ENCODE assay signal across 2 cellular contexts in genomic region chr5:167644619-167645018, GRCh38.
TF ChIP-seq lines count a peak whose summit lies in the region.

No MANE protein-coding gene starts in this region.

TF ChIP-seq in GM23338, 12 proteins besides CTCF, POLR2A, EP300 and RAD21:
- TF ChIP-seq ZNF114 (CRISPR knock-in tag; IDR thresholded peaks at IDR 0.05) (no peak), REST (IDR thresholded peaks at IDR 0.05; ENCODE audit: unreplicated experiment) (no peak), JUNB (IDR thresholded peaks at IDR 0.05; ENCODE audit: unreplicated experiment) (no peak), CREB1 (CRISPR knock-in tag; IDR thresholded peaks at IDR 0.05; ENCODE audit: low read depth) (no peak), NANOG (IDR thresholded peaks at IDR 0.05; ENCODE audit: borderline replicate concordance) (no peak), EZH2phosphoT487 (IDR thresholded peaks at IDR 0.05; ENCODE audit: unreplicated experiment) (no peak), ETS1 (IDR thresholded peaks at IDR 0.05) (no peak)

TF ChIP-seq in H1, 55 proteins besides CTCF, POLR2A, EP300 and RAD21:
- no peak for TF ChIP-seq CREB1 (IDR thresholded peaks at IDR 0.05)
- peak; percentile 57; the same call in 1 of the 2 replicates for TF ChIP-seq KDM1A (IDR thresholded peaks at IDR 0.05; ENCODE audit: borderline replicate concordance, low read length)
- TF ChIP-seq EZH2 (IDR thresholded peaks at IDR 0.05; ENCODE audit: low read depth, low read length, severe bottlenecking) = no peak
- TF ChIP-seq MAX (IDR thresholded peaks at IDR 0.05) = no peak
- TF ChIP-seq PHF8 (conservative IDR thresholded peaks at IDR 0.05; ENCODE audit: low read depth, low read length) = no peak
- TF ChIP-seq ATF3 (IDR thresholded peaks at IDR 0.05; ENCODE audit: insufficient read depth, low read depth, low read length) = no peak
- no peak for TF ChIP-seq JUN (IDR thresholded peaks at IDR 0.05; ENCODE audit: low read depth, low read length)
- no peak for TF ChIP-seq YY1 (IDR thresholded peaks at IDR 0.05; ENCODE audit: low read depth, low read length)
